In genomic region chr4:83535945-83536648, GRCh38 we compare ENCODE assay signal across 1 cellular context.
TF ChIP-seq lines count a peak whose summit lies in the region.

GPAT3 (plus strand) TSS chr4:83536108; CDS start chr4:83536623, 515 bp downstream.

TF ChIP-seq in K562, 482 proteins besides CTCF, POLR2A, EP300 and RAD21 (continued from another document and continues in another):
- no peak for TF ChIP-seq E2F8 (IDR thresholded peaks at IDR 0.05; ENCODE audit: low read depth, partially characterized antibody)
- TF ChIP-seq CBX2 (IDR thresholded peaks at IDR 0.05; ENCODE audit: insufficient read depth, low read length, poor library complexity, severe bottlenecking) = no peak
- TF ChIP-seq, protein P1, sequence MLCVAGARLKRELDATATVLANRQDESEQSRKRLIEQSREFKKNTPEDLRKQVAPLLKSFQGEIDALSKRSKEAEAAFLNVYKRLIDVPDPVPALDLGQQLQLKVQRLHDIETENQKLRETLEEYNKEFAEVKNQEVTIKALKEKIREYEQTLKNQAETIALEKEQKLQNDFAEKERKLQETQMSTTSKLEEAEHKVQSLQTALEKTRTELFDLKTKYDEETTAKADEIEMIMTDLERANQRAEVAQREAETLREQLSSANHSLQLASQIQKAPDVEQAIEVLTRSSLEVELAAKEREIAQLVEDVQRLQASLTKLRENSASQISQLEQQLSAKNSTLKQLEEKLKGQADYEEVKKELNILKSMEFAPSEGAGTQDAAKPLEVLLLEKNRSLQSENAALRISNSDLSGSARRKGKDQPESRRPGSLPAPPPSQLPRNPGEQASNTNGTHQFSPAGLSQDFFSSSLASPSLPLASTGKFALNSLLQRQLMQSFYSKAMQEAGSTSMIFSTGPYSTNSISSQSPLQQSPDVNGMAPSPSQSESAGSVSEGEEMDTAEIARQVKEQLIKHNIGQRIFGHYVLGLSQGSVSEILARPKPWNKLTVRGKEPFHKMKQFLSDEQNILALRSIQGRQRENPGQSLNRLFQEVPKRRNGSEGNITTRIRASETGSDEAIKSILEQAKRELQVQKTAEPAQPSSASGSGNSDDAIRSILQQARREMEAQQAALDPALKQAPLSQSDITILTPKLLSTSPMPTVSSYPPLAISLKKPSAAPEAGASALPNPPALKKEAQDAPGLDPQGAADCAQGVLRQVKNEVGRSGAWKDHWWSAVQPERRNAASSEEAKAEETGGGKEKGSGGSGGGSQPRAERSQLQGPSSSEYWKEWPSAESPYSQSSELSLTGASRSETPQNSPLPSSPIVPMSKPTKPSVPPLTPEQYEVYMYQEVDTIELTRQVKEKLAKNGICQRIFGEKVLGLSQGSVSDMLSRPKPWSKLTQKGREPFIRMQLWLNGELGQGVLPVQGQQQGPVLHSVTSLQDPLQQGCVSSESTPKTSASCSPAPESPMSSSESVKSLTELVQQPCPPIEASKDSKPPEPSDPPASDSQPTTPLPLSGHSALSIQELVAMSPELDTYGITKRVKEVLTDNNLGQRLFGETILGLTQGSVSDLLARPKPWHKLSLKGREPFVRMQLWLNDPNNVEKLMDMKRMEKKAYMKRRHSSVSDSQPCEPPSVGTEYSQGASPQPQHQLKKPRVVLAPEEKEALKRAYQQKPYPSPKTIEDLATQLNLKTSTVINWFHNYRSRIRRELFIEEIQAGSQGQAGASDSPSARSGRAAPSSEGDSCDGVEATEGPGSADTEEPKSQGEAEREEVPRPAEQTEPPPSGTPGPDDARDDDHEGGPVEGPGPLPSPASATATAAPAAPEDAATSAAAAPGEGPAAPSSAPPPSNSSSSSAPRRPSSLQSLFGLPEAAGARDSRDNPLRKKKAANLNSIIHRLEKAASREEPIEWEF (CRISPR knock-in tag; IDR thresholded peaks at IDR 0.05) = no peak
- peak; percentile 62; the same call in 1 of the 2 replicates for TF ChIP-seq EP400 (IDR thresholded peaks at IDR 0.05)
- peak; percentile 33 for TF ChIP-seq TAF1 (IDR thresholded peaks at IDR 0.05; ENCODE audit: control insufficient read depth, extremely low read depth, insufficient read depth, low read length, severe bottlenecking)
- peak; percentile 56 for TF ChIP-seq CHD1 (IDR thresholded peaks at IDR 0.05; ENCODE audit: low read length)
- TF ChIP-seq DIDO1 (tag; IDR thresholded peaks at IDR 0.05; ENCODE audit: low read depth) = no peak
- TF ChIP-seq MTA3 (IDR thresholded peaks at IDR 0.05; ENCODE audit: borderline replicate concordance) = peak; percentile 75
- TF ChIP-seq HCFC1 (IDR thresholded peaks at IDR 0.05; ENCODE audit: low read depth, low read length) = no peak
- TF ChIP-seq, protein P2, sequence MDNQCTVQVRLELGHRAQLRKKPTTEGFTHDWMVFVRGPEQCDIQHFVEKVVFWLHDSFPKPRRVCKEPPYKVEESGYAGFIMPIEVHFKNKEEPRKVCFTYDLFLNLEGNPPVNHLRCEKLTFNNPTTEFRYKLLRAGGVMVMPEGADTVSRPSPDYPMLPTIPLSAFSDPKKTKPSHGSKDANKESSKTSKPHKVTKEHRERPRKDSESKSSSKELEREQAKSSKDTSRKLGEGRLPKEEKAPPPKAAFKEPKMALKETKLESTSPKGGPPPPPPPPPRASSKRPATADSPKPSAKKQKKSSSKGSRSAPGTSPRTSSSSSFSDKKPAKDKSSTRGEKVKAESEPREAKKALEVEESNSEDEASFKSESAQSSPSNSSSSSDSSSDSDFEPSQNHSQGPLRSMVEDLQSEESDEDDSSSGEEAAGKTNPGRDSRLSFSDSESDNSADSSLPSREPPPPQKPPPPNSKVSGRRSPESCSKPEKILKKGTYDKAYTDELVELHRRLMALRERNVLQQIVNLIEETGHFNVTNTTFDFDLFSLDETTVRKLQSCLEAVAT (IDR thresholded peaks at IDR 0.05) = peak in 1 of 2 experiments; percentile 39; a peak in 1 of 4 replicates
- peak; percentile 94 for TF ChIP-seq ZNF263 (CRISPR knock-in tag; IDR thresholded peaks at IDR 0.05; ENCODE audit: borderline replicate concordance)
- TF ChIP-seq ZNF512 (tag; IDR thresholded peaks at IDR 0.05) = no peak
- TF ChIP-seq MYC (IDR thresholded peaks at IDR 0.05; ENCODE audit: low read depth, low read length) = peak; percentile 35; the same call in 1 of the 2 replicates
- TF ChIP-seq MYC (CRISPR knock-in tag; IDR thresholded peaks at IDR 0.05; ENCODE audit: borderline replicate concordance, low read depth) = no peak
- TF ChIP-seq CTCFL (IDR thresholded peaks at IDR 0.05; ENCODE audit: borderline replicate concordance, insufficient read depth, low read depth, low read length, poor library complexity, severe bottlenecking) = no peak
- TF ChIP-seq RBFOX2 (IDR thresholded peaks at IDR 0.05; ENCODE audit: low read depth, low read length) = peak; percentile 88
- no peak for TF ChIP-seq SIX5 (IDR thresholded peaks at IDR 0.05; ENCODE audit: borderline replicate concordance in 1 of 2, insufficient read depth in 1 of 2, low read depth in 1 of 2, low read length in 2 of 2)
- 0 out of 4 replicates have a peak, but pooled peaks of 1 of the 2 experiments have one; percentile 52 for TF ChIP-seq KDM4B (IDR thresholded peaks at IDR 0.05; ENCODE audit: borderline replicate concordance in 2 of 2, low read depth in 1 of 2)
- no peak for TF ChIP-seq ZNF197 (CRISPR knock-in tag; IDR thresholded peaks at IDR 0.05; ENCODE audit: low read depth)
- TF ChIP-seq CCNT2 (IDR thresholded peaks at IDR 0.05; ENCODE audit: borderline replicate concordance, extremely low read depth, insufficient read length, low read depth, low read length) = peak; percentile 86
- peak in 1 of 2 experiments; percentile 10; a peak in 1 of 4 replicates for TF ChIP-seq MNT (conservative IDR thresholded peaks at IDR 0.05)
- no peak for TF ChIP-seq ATF1 (CRISPR knock-in tag; IDR thresholded peaks at IDR 0.05)
- TF ChIP-seq ATF1 (tag; IDR thresholded peaks at IDR 0.05) = peak; percentile 69
- TF ChIP-seq PHF8 (IDR thresholded peaks at IDR 0.05; ENCODE audit: borderline replicate concordance, low read length) = peak; percentile 71; the same call in 1 of the 2 replicates
- TF ChIP-seq ATF7 (IDR thresholded peaks at IDR 0.05) = peak; percentile 76
- peak; percentile 71 for TF ChIP-seq VEZF1 (CRISPR knock-in tag; IDR thresholded peaks at IDR 0.05)
- no peak for TF ChIP-seq SFPQ (IDR thresholded peaks at IDR 0.05; ENCODE audit: low read depth, low read length)
- TF ChIP-seq ZBTB43 (CRISPR knock-in tag; IDR thresholded peaks at IDR 0.05) = 0 out of 2 replicates have a peak, but pooled peaks have one; percentile 16
- TF ChIP-seq, protein P3, sequence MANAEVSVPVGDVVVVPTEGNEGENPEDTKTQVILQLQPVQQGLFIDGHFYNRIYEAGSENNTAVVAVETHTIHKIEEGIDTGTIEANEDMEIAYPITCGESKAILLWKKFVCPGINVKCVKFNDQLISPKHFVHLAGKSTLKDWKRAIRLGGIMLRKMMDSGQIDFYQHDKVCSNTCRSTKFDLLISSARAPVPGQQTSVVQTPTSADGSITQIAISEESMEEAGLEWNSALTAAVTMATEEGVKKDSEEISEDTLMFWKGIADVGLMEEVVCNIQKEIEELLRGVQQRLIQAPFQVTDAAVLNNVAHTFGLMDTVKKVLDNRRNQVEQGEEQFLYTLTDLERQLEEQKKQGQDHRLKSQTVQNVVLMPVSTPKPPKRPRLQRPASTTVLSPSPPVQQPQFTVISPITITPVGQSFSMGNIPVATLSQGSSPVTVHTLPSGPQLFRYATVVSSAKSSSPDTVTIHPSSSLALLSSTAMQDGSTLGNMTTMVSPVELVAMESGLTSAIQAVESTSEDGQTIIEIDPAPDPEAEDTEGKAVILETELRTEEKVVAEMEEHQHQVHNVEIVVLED (CRISPR knock-in tag; IDR thresholded peaks at IDR 0.05) = peak; percentile 3; the same call in 1 of the 2 replicates
- peak; percentile 50 for TF ChIP-seq SOX6 (IDR thresholded peaks at IDR 0.05)
- TF ChIP-seq E2F3 (CRISPR knock-in tag; IDR thresholded peaks at IDR 0.05) = peak; percentile 55; the same call in 1 of the 2 replicates
- TF ChIP-seq KDM5B (IDR thresholded peaks at IDR 0.05; ENCODE audit: insufficient replicate concordance, low read depth, low read length) = peak; percentile 56
- no peak for TF ChIP-seq RBM39 (optimal IDR thresholded peaks at IDR 0.05; ENCODE audit: low read depth, low read length)
- no peak for TF ChIP-seq PPARD (CRISPR knock-in tag; IDR thresholded peaks at IDR 0.05)
